In the genomic region with DNA sequence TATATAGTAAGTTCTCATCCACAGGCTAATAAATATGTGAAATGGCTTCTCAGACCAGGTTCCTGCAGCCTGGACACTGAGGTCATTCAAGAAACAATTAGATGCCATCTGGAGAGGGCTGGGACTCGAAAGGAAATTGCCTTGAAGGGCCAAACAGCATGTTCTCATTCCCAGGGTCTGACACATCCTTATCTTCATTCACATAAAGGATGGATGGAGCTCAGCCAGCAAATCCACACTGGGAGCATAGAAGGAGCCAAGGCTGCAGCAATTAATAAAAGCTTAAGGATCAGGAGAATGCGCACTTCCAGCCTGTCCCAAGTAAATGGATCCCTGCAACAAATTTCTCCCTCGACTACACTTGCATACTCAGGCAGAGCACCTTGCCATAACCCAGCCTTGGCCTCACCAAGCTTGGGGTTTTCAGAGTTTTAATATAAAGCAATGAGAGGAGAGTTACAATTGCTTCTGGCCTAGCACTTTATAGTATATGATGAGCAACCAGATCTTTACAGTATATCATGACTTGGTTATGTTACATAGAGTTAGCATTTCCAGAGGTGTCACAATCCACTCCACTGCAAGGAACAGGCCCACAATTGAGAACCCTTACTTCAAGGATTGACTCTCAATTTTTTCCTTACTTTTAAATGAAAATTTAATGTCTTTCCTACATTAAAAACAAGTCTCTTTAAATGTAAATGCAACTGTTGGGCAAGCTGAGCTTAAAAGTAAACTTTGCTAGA, we compare ENCODE assay signal across 11 cellular contexts. TPM values are rescaled to one million over a fixed set of nuclear protein-coding genes. Genes with fewer than 3 reads are reported as not detected.
A peak's percentile ranks its signal among the peaks of the same experiment; 100 is the strongest.
DNase-seq lines count a peak whose midpoint lies in the region; ATAC-seq, FAIRE-seq and TF ChIP-seq lines count a peak whose summit lies in the region.
"Had no signal": no experiment of that assay in that cellular context is flagged by ENCODE, and none has a peak within 500 bp of the region (broad histone marks: within the 10 kb centered on the region; RNA-seq: fewer than 3 reads in every experiment).

No MANE protein-coding gene starts in this region.

- peak; percentile 33 to 74 (median 66) for ATAC-seq in heart left ventricle
- ATAC-seq in GM18502 (IDR thresholded peaks at IDR 0.05; ENCODE audit: poor library complexity, unreplicated experiment): no peak
- no peak for ATAC-seq in activated naive CD4-positive, alpha-beta T cell treated with anti-CD3 and anti-CD28 coated beads, Interleukin-2, amount 50 U/mL, for 72 hours

- H3K9ac ChIP-seq in adipocyte (ENCODE audit: low read length): no peak overlapping the region

- 21 to 50% (median 44%) methylated on average over 3 of the region's 3 CpGs for WGBS in heart left ventricle, 4 donors
- 64 to 79% methylated on average over 3 of the region's 3 CpGs for WGBS in testis, 2 donors

- FAIRE-seq in HTR-8/SVneo (lab: Jason Lieb, UNC): peak; percentile 33

- DNase-seq in HTR-8/SVneo (ENCODE audit: insufficient read length, low spot score): peak; percentile 48
- DNase-seq in adipocyte (ENCODE audit: low read depth): peak; percentile 62
- DNase-seq in heart left ventricle: peak in 4 of 5 donors; percentile 44 to 66 (median 58)
- DNase-seq in testis: peak; percentile 56
- DNase-seq in activated naive CD4-positive, alpha-beta T cell treated with anti-CD3 and anti-CD28 coated beads, Interleukin-2, amount 50 U/mL, for 72 hours (ENCODE audit: low spot score in 2 of 2): no peak
- no peak for DNase-seq in DMS79 (lab: John Stamatoyannopoulos, UW)
- DNase-seq: immature natural killer cell, MM.1S, retina, RPMI8226 had no signal

- H3K27ac Mint-ChIP-seq in activated naive CD4-positive, alpha-beta T cell treated with anti-CD3 and anti-CD28 coated beads, Interleukin-2, amount 50 U/mL, for 72 hours: no peak overlapping the region
- H3K27ac Mint-ChIP-seq: immature natural killer cell had no signal

- no peaks in the 10 kb centered on the region for H3K36me3 Mint-ChIP-seq in activated naive CD4-positive, alpha-beta T cell treated with anti-CD3 and anti-CD28 coated beads, Interleukin-2, amount 50 U/mL, for 72 hours
- H3K36me3 Mint-ChIP-seq: immature natural killer cell had no signal

- no peak for TF ChIP-seq CTCF in heart left ventricle (IDR thresholded peaks at IDR 0.05)
- TF ChIP-seq CTCF in testis (IDR thresholded peaks at IDR 0.05): no peak

- H3K36me3 ChIP-seq in adipocyte (ENCODE audit: control insufficient read depth, insufficient read depth, low read length, severe bottlenecking): no peaks in the 10 kb centered on the region
- no peaks in the 10 kb centered on the region for H3K36me3 ChIP-seq in heart left ventricle
- no peaks in the 10 kb centered on the region for H3K36me3 ChIP-seq in testis (ENCODE audit: low read depth, missing control alignments)

- no peaks in the 10 kb centered on the region for H3K27me3 ChIP-seq in adipocyte (replicated peaks; ENCODE audit: control insufficient read depth, insufficient read depth, low read length)
- H3K27me3 ChIP-seq in heart left ventricle: no peaks in the 10 kb centered on the region
- H3K27me3 ChIP-seq in testis: no peaks in the 10 kb centered on the region

- peaks cover 69% of the 10 kb centered on the region for H3K4me1 ChIP-seq in adipocyte (ENCODE audit: control insufficient read depth, insufficient read depth, low read length)
- peaks cover 0 to 56% (median 32%) of the 10 kb centered on the region in 12 donors for H3K4me1 ChIP-seq in heart left ventricle
- peaks cover 7% of the 10 kb centered on the region for H3K4me1 ChIP-seq in testis

- H3K4me3 ChIP-seq in adipocyte (ENCODE audit: low read length): no peak overlapping the region
- H3K4me3 ChIP-seq in heart left ventricle: no peak overlapping the region
- H3K4me3 ChIP-seq in testis: no peak overlapping the region

- H3K27ac ChIP-seq in heart left ventricle (peak overlapping the region in 10 of 12 donors; percentile 11 to 81 (median 53)), testis (no peak overlapping the region)

- TF ChIP-seq POLR2A in heart left ventricle (IDR thresholded peaks at IDR 0.05) (no peak), testis (IDR thresholded peaks at IDR 0.05) (no peak)

- intact Hi-C loops in heart left ventricle (cut with DNase I) (loop anchor here in 9 of 10 donors (2.0 to 10.0 kb wide), 6 partner anchors 97 to 321 kb away; a partner anchor contains a TSS), testis (cut with DNase I; ENCODE audit: low total_unique reads) (loop anchor here (10.0 kb wide), 2 partner anchors 189 to 219 kb away; no protein-coding TSS in a partner anchor)

- H3K9me3 Mint-ChIP-seq in activated naive CD4-positive, alpha-beta T cell treated with anti-CD3 and anti-CD28 coated beads, Interleukin-2, amount 50 U/mL, for 72 hours: no peaks in the 10 kb centered on the region

- H3K9me3 ChIP-seq in adipocyte (ENCODE audit: control insufficient read depth, low read length) (no peaks in the 10 kb centered on the region), heart left ventricle (no peaks in the 10 kb centered on the region), testis (no peaks in the 10 kb centered on the region)

RNA-seq across cellular contexts. Expression of a gene that starts 55.9 kb away (rescaled TPM):
- total RNA-seq in heart left ventricle (10 to 100 TPM in 8 of 9 donors, 1 to 10 TPM in 1; 7.5 to 25.0 (median 17.3) TPM), testis (10 to 100 TPM; 42.9 to 55.9 TPM)
- polyA plus RNA-seq in heart left ventricle (1 to 10 TPM; 6.4 to 7.4 TPM), testis (ENCODE audit: insufficient read depth, low read depth, low replicate concordance) (23.2 TPM)
- under 1 TPM; 0.25 to 0.72 TPM for total RNA-seq in activated naive CD4-positive, alpha-beta T cell treated with anti-CD3 and anti-CD28 coated beads, Interleukin-2, amount 50 U/mL, for 72 hours

Comparison
In these comparisons a context has a peak if more than half of its experiments do, and no peak if none do; other contexts are left out.
1. DNase-seq: peak in HTR-8/SVneo (single experiment), adipocyte (single experiment), heart left ventricle (4 of 5) and testis (single experiment); none in activated naive CD4-positive, alpha-beta T cell treated with anti-CD3 and anti-CD28 coated beads, Interleukin-2, amount 50 U/mL, for 72 hours (0 of 2) and DMS79 (single experiment).
2. ATAC-seq: peak in heart left ventricle (4 of 4); none in GM18502 (single experiment) and activated naive CD4-positive, alpha-beta T cell treated with anti-CD3 and anti-CD28 coated beads, Interleukin-2, amount 50 U/mL, for 72 hours (0 of 2).
3. H3K27ac ChIP-seq: peak in heart left ventricle (10 of 12); none in testis (0 of 2).
4. RNA of a gene that starts 55.9 kb away (total RNA-seq): 42.9 to 55.9 TPM in testis and 7.5 to 25.0 TPM in heart left ventricle; 0.25 to 0.72 TPM in activated naive CD4-positive, alpha-beta T cell treated with anti-CD3 and anti-CD28 coated beads, Interleukin-2, amount 50 U/mL, for 72 hours; every median in the first group is over 4 times any median in the second.